ENCODE assay signal across 8 cellular contexts in genomic region chr3:179450901-179451334, GRCh38. TPM values are rescaled to one million over a fixed set of nuclear protein-coding genes. Genes with fewer than 3 reads are reported as not detected.
DNase-seq lines count a peak whose midpoint lies in the region; ATAC-seq and TF ChIP-seq lines count a peak whose summit lies in the region.

No MANE protein-coding gene starts in this region.

- peak overlapping the region; percentile 70 for H2AFZ ChIP-seq in parathyroid adenoma

- H3K27ac Mint-ChIP-seq in activated T-helper 17 cell treated with anti-CD3 and anti-CD28 coated beads, Interleukin-2, amount 50 U/mL, for 72 hours, result no peak overlapping the region

- TF ChIP-seq CTCF in cardiac muscle cell (IDR thresholded peaks at IDR 0.05; ENCODE audit: low read depth, low read length), result no peak
- TF ChIP-seq CTCF in parathyroid adenoma (IDR thresholded peaks at IDR 0.05), result no peak

- no peaks in the 10 kb centered on the region for H3K79me2 ChIP-seq in parathyroid adenoma

- H3K4me3 ChIP-seq in cardiac muscle cell (peak overlapping the region; percentile 77), parathyroid adenoma (ENCODE audit: low read depth, low read length) (peak overlapping the region; percentile 54)

- H3K27me3 ChIP-seq in cardiac muscle cell (no peaks in the 10 kb centered on the region), parathyroid adenoma (ENCODE audit: control insufficient read depth, insufficient read depth, low read length) (no peaks in the 10 kb centered on the region)

- H3K4me3 Mint-ChIP-seq in activated T-helper 17 cell treated with anti-CD3 and anti-CD28 coated beads, Interleukin-2, amount 50 U/mL, for 72 hours, result peak overlapping the region; percentile 74

- no peak overlapping the region for H3K9ac ChIP-seq in parathyroid adenoma

- H3K27ac ChIP-seq in cardiac muscle cell (peak overlapping the region; percentile 90), parathyroid adenoma (peak overlapping the region; percentile 43)

- no peaks in the 10 kb centered on the region for H3K36me3 Mint-ChIP-seq in activated T-helper 17 cell treated with anti-CD3 and anti-CD28 coated beads, Interleukin-2, amount 50 U/mL, for 72 hours (ENCODE audit: low read depth)

- no peaks in the 10 kb centered on the region for H3K9me3 Mint-ChIP-seq in activated T-helper 17 cell treated with anti-CD3 and anti-CD28 coated beads, Interleukin-2, amount 50 U/mL, for 72 hours

- peak; percentile 46 for DNase-seq in EL
- peak in 45 of 76 experiments; percentile 9 to 76 (median 40) for DNase-seq in HUDEP-2 (lab: John Stamatoyannopoulos, UW; ENCODE audit: unreplicated experiment in 76 of 76)
- DNase-seq in cardiac muscle cell (ENCODE audit: low read depth in 1 of 2, low spot score in 1 of 2), result peak; percentile 40 to 48
- DNase-seq in NCI-H526 treated with DMSO at 0.1 percent for 48 hours (lab: John Stamatoyannopoulos, UW), result no peak
- DNase-seq in COR-L47 (lab: John Stamatoyannopoulos, UW), result no peak

- H3K4me1 Mint-ChIP-seq in activated T-helper 17 cell treated with anti-CD3 and anti-CD28 coated beads, Interleukin-2, amount 50 U/mL, for 72 hours, result peaks cover 6% of the 10 kb centered on the region

- H3K9me3 ChIP-seq in cardiac muscle cell (ENCODE audit: low read depth) (no peaks in the 10 kb centered on the region), parathyroid adenoma (ENCODE audit: control insufficient read depth, low read length) (no peaks in the 10 kb centered on the region)

- H3K27me3 Mint-ChIP-seq in activated T-helper 17 cell treated with anti-CD3 and anti-CD28 coated beads, Interleukin-2, amount 50 U/mL, for 72 hours, result peaks cover 60% of the 10 kb centered on the region

- peaks cover 28% of the 10 kb centered on the region for H3K4me1 ChIP-seq in cardiac muscle cell (ENCODE audit: low read depth)
- H3K4me1 ChIP-seq in parathyroid adenoma, result no peaks in the 10 kb centered on the region

- peak overlapping the region; percentile 57 for H3K4me2 ChIP-seq in parathyroid adenoma (ENCODE audit: low read length)

- no peaks in the 10 kb centered on the region for H3K36me3 ChIP-seq in cardiac muscle cell
- H3K36me3 ChIP-seq in parathyroid adenoma (ENCODE audit: control insufficient read depth, insufficient read depth, low read length), result no peaks in the 10 kb centered on the region

- peak; percentile 41 for ATAC-seq in GM21423 (IDR thresholded peaks at IDR 0.05; ENCODE audit: unreplicated experiment)
- ATAC-seq in activated T-helper 17 cell treated with anti-CD3 and anti-CD28 coated beads, Interleukin-2, amount 50 U/mL, for 72 hours (replicated peaks), result no peak

RNA-seq across cellular contexts. Expression of gene GNB4, which starts 0.4 kb away (rescaled TPM):
- total RNA-seq in activated T-helper 17 cell treated with anti-CD3 and anti-CD28 coated beads, Interleukin-2, amount 50 U/mL, for 72 hours, result 1 to 10 TPM in 1 of 2 donors, under 1 TPM in 1; 0.53 to 1.7 TPM
- 19.9 and 26.7 TPM in 2 replicates for total RNA-seq in cardiac muscle cell
- polyA plus RNA-seq in cardiac muscle cell, result 18.4 and 29.6 TPM in 2 replicates

Comparison
In these comparisons a context has a peak if more than half of its experiments do, and no peak if none do; other contexts are left out.
1. DNase-seq: peak in EL (single experiment), HUDEP-2 (45 of 76) and cardiac muscle cell (2 of 2); none in NCI-H526 treated with DMSO at 0.1 percent for 48 hours (single experiment) and COR-L47 (single experiment).